Comparison of ENCODE assay signal across 11 cellular contexts in the genomic region with DNA sequence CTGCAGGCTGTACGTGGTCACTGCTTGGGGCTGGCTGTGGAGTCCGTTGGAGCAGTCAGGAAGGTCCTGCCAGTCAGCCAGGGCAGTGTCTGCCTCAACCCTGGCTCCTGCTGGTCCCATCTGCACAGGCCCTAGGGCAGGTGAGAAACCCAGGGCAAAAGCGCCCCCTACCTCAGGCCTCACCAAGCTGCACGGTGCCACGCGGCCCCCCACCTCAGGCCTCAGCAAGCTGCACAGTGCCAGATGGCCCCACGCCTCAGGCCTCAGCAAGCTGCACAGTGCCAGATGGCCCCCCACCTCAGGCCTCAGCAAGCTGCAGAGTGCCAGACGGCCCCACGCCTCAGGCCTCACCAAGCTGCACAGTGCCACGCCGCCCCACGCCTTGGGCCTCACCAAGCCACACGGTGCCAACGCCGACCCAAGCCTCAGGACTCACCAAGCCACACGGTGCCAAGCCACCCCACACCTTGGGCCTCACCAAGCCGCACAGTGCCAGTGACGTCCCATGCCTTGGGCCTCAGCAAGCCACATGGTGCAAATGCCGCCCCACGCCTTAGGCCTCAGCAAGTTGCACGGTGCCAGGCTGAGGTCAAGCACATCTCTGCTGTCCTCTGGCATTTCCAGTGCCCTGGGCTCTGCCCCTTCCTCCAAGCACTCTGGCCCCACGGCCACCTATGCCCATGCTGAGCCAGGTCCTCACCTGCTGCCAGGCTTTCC. TPM values are rescaled to one million over a fixed set of nuclear protein-coding genes. Genes with fewer than 3 reads are reported as not detected.
DNase-seq lines count a peak whose midpoint lies in the region; ATAC-seq and TF ChIP-seq lines count a peak whose summit lies in the region.
"Had no signal": no experiment of that assay in that cellular context is flagged by ENCODE, and none has a peak within 500 bp of the region (broad histone marks: within the 10 kb centered on the region; RNA-seq: fewer than 3 reads in every experiment).

No MANE protein-coding gene starts in this region.

- ATAC-seq in omental fat pad (ENCODE audit: low FRiP score) (no peak), HG03469 (IDR thresholded peaks at IDR 0.05; ENCODE audit: unreplicated experiment) (no peak), HG03135 (IDR thresholded peaks at IDR 0.05; ENCODE audit: unreplicated experiment) (no peak)

- H3K27me3 ChIP-seq in BE2C, result no peaks in the 10 kb centered on the region

- POLR2A ChIA-PET in HEK293 (lab: Yijun Ruan, JAX), result no interaction called here

- peak; percentile 94 for DNase-seq in BE2C
- DNase-seq in UCSD-AML1 (lab: John Stamatoyannopoulos, UW; ENCODE audit: unreplicated experiment), result peak; percentile 37
- DNase-seq in germinal center (ENCODE audit: low spot score), result peak; percentile 43
- no peak for DNase-seq in omental fat pad (ENCODE audit: low spot score)
- DNase-seq in nucleus accumbens (lab: John Stamatoyannopoulos, UW), result no peak

- TF ChIP-seq CTCF in BE2C (IDR thresholded peaks at IDR 0.05; ENCODE audit: low read depth, low read length), result peak; percentile 71
- 0 out of 2 replicates have a peak, but pooled peaks have one; percentile 26 for TF ChIP-seq CTCF in HEK293 (tag by site-specific recombination; IDR thresholded peaks at IDR 0.05)
- TF ChIP-seq CTCF in omental fat pad (IDR thresholded peaks at IDR 0.05), result no peak

- no peaks in the 10 kb centered on the region for H3K9me3 ChIP-seq in BE2C
- H3K9me3 ChIP-seq in HEK293 (ENCODE audit: control insufficient read depth, insufficient read depth, low read depth, low read length), result no peaks in the 10 kb centered on the region
- H3K9me3 ChIP-seq: thoracic aorta had no signal

- H3K4me3 ChIP-seq in BE2C (ENCODE audit: low read depth, low read length) (no peak overlapping the region), HEK293 (ENCODE audit: low read depth, low read length) (no peak overlapping the region)
- H3K4me3 ChIP-seq: thoracic aorta had no signal

- H3K36me3 ChIP-seq in BE2C (peaks cover 6% of the 10 kb centered on the region), HEK293 (ENCODE audit: control insufficient read depth in 2 of 2, insufficient read depth in 1 of 2, low read length in 2 of 2) (no peaks in the 10 kb centered on the region)

- H3K4me1 ChIP-seq in BE2C (peaks cover 11% of the 10 kb centered on the region), HEK293 (ENCODE audit: control insufficient read depth, insufficient read depth, low read length) (no peaks in the 10 kb centered on the region)

- CTCF ChIA-PET in HEK293 (lab: Yijun Ruan, JAX), result interaction anchor here (0.6 to 1.0 kb wide), 3 partner anchors 10 to 175 kb away, joined by 3 read pairs; no protein-coding TSS in a partner anchor

- H3K27ac ChIP-seq in HEK293 (ENCODE audit: extremely low read depth, low read depth, low read length), result no peak overlapping the region
- H3K27ac ChIP-seq: C4-2B, thoracic aorta had no signal

TF ChIP-seq in HEK293, 187 proteins besides CTCF, POLR2A, EP300 and RAD21:
- TF ChIP-seq ZSCAN30 (tag by site-specific recombination; IDR thresholded peaks at IDR 0.05), result no peak
- TF ChIP-seq ZNF239 (tag by site-specific recombination; IDR thresholded peaks at IDR 0.05), result no peak
- TF ChIP-seq YY2 (tag by site-specific recombination; IDR thresholded peaks at IDR 0.05), result no peak
- no peak for TF ChIP-seq ZNF549 (tag by site-specific recombination; IDR thresholded peaks at IDR 0.05)
- TF ChIP-seq, protein P1, sequence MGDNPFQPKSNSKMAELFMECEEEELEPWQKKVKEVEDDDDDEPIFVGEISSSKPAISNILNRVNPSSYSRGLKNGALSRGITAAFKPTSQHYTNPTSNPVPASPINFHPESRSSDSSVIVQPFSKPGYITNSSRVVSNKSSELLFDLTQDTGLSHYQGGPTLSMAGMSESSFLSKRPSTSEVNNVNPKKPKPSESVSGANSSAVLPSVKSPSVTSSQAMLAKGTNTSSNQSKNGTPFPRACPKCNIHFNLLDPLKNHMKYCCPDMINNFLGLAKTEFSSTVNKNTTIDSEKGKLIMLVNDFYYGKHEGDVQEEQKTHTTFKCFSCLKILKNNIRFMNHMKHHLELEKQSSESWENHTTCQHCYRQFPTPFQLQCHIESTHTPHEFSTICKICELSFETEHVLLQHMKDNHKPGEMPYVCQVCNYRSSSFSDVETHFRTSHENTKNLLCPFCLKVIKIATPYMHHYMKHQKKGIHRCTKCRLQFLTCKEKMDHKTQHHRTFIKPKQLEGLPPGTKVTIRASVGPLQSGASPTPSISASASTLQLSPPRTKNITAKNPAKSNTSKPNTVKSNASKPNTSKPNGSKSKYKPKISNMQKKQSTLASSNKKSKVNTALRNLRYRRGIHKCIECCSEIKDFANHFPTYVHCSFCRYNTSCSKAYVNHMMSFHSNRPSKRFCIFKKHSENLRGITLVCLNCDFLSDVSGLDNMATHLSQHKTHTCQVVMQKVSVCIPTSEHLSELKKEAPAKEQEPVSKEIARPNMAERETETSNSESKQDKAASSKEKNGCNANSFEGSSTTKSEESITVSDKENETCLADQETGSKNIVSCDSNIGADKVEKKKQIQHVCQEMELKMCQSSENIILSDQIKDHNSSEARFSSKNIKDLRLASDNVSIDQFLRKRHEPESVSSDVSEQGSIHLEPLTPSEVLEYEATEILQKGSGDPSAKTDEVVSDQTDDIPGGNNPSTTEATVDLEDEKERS (tag by site-specific recombination; IDR thresholded peaks at IDR 0.05), result no peak
- no peak for TF ChIP-seq SALL2 (tag by site-specific recombination; IDR thresholded peaks at IDR 0.05; ENCODE audit: borderline replicate concordance)
- TF ChIP-seq ZNF16 (tag by site-specific recombination; IDR thresholded peaks at IDR 0.05; ENCODE audit: low read depth), result no peak
- no peak for TF ChIP-seq SETDB1 (IDR thresholded peaks at IDR 0.05; ENCODE audit: insufficient read length, low read length)
- no peak for TF ChIP-seq ZNF341 (tag by site-specific recombination; IDR thresholded peaks at IDR 0.05; ENCODE audit: low read depth)
- no peak for TF ChIP-seq ZNF785 (tag by site-specific recombination; IDR thresholded peaks at IDR 0.05)
- TF ChIP-seq, protein P2, sequence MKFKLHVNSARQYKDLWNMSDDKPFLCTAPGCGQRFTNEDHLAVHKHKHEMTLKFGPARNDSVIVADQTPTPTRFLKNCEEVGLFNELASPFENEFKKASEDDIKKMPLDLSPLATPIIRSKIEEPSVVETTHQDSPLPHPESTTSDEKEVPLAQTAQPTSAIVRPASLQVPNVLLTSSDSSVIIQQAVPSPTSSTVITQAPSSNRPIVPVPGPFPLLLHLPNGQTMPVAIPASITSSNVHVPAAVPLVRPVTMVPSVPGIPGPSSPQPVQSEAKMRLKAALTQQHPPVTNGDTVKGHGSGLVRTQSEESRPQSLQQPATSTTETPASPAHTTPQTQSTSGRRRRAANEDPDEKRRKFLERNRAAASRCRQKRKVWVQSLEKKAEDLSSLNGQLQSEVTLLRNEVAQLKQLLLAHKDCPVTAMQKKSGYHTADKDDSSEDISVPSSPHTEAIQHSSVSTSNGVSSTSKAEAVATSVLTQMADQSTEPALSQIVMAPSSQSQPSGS (tag by site-specific recombination; IDR thresholded peaks at IDR 0.05; ENCODE audit: low read depth), result no peak
- TF ChIP-seq ZNF350 (tag by site-specific recombination; IDR thresholded peaks at IDR 0.05), result no peak
- TF ChIP-seq HOXC10 (CRISPR knock-in tag; IDR thresholded peaks at IDR 0.05), result no peak
- TF ChIP-seq, protein P3, sequence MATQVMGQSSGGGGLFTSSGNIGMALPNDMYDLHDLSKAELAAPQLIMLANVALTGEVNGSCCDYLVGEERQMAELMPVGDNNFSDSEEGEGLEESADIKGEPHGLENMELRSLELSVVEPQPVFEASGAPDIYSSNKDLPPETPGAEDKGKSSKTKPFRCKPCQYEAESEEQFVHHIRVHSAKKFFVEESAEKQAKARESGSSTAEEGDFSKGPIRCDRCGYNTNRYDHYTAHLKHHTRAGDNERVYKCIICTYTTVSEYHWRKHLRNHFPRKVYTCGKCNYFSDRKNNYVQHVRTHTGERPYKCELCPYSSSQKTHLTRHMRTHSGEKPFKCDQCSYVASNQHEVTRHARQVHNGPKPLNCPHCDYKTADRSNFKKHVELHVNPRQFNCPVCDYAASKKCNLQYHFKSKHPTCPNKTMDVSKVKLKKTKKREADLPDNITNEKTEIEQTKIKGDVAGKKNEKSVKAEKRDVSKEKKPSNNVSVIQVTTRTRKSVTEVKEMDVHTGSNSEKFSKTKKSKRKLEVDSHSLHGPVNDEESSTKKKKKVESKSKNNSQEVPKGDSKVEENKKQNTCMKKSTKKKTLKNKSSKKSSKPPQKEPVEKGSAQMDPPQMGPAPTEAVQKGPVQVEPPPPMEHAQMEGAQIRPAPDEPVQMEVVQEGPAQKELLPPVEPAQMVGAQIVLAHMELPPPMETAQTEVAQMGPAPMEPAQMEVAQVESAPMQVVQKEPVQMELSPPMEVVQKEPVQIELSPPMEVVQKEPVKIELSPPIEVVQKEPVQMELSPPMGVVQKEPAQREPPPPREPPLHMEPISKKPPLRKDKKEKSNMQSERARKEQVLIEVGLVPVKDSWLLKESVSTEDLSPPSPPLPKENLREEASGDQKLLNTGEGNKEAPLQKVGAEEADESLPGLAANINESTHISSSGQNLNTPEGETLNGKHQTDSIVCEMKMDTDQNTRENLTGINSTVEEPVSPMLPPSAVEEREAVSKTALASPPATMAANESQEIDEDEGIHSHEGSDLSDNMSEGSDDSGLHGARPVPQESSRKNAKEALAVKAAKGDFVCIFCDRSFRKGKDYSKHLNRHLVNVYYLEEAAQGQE (tag by site-specific recombination; IDR thresholded peaks at IDR 0.05), result no peak
- no peak for TF ChIP-seq ZNF423 (tag by site-specific recombination; IDR thresholded peaks at IDR 0.05)
- no peak for TF ChIP-seq ZNF654 (tag by site-specific recombination; IDR thresholded peaks at IDR 0.05; ENCODE audit: low read depth)
TF ChIP-seq in HEK293: peak in this region for 0.

RNA-seq across cellular contexts. Expression of a gene that starts 5.5 kb away (rescaled TPM):
- 21.0 TPM for polyA plus RNA-seq in BE2C (2012; ENCODE audit: insufficient read depth, insufficient read length, low read depth)
- 100 to 1,000 TPM in 1 of 4 donors, 10 to 100 TPM in 3; 21.4 to 141 (median 41.7) TPM for total RNA-seq in omental fat pad

RNA-seq across cellular contexts. Expression of a gene that starts 45.8 kb away (rescaled TPM):
- 110 TPM for polyA plus RNA-seq in BE2C (2012; ENCODE audit: insufficient read depth, insufficient read length, low read depth)
- total RNA-seq in omental fat pad, result 10 to 100 TPM; 12.7 to 38.5 (median 22.2) TPM

RNA-seq across cellular contexts. Expression of a gene that starts 50.2 kb away (rescaled TPM):
- polyA plus RNA-seq in BE2C (2012; ENCODE audit: insufficient read depth, insufficient read length, low read depth), result not detected
- not detected for total RNA-seq in omental fat pad
- total RNA-seq: renal cortical epithelial cell had no signal

Comparison
In these comparisons a context has a peak if more than half of its experiments do, and no peak if none do; other contexts are left out.
1. DNase-seq: peak in BE2C (single experiment), UCSD-AML1 (single experiment) and germinal center (single experiment); none in omental fat pad (single experiment) and nucleus accumbens (0 of 56).
2. CTCF ChIP-seq: peak in BE2C (single experiment) and HEK293 (single experiment); none in omental fat pad (0 of 3).